9 cellular contexts compared by ENCODE assay signal in genomic region chr7:97064972-97065587, GRCh38. TPM values are rescaled to one million over a fixed set of nuclear protein-coding genes. Genes with fewer than 3 reads are reported as not detected.
DNase-seq lines count a peak whose midpoint lies in the region; ATAC-seq and TF ChIP-seq lines count a peak whose summit lies in the region.
"Had no signal": no experiment of that assay in that cellular context is flagged by ENCODE, and none has a peak within 500 bp of the region (broad histone marks: within the 10 kb centered on the region; RNA-seq: fewer than 3 reads in every experiment).

No MANE protein-coding gene starts in this region.

- no TSS peak for BruUV-seq in PC-3 (replicated peaks; lab: Mats Ljungman, UMichigan)

- POLR2A ChIA-PET in PC-3 (lab: Charles Lee; ENCODE audit: unreplicated experiment), result no interaction called here

- H3K27me3 ChIP-seq in PC-3 (ENCODE audit: low read length), result no peaks in the 10 kb centered on the region
- no peaks in the 10 kb centered on the region for H3K27me3 ChIP-seq in lower lobe of right lung (ENCODE audit: low read depth)

- no peaks in the 10 kb centered on the region for H3K79me2 ChIP-seq in PC-3 (ENCODE audit: low read length)

- peak overlapping the region; percentile 80 for H3K4me2 ChIP-seq in PC-3 (ENCODE audit: low read length)

- peak overlapping the region; percentile 61 for H2AFZ ChIP-seq in PC-3 (ENCODE audit: low read length)

- H3K4me1 ChIP-seq in PC-3 (ENCODE audit: insufficient read depth, low read length) (no peaks in the 10 kb centered on the region), lower lobe of right lung (no peaks in the 10 kb centered on the region)

- CTCF ChIA-PET in PC-3 (lab: Charles Lee), result interaction anchor here (0.5 to 0.6 kb wide), 2 partner anchors 49 to 980 kb away, joined by 4 read pairs; no protein-coding TSS in a partner anchor

- ATAC-seq in GM21717 (IDR thresholded peaks at IDR 0.05; ENCODE audit: unreplicated experiment) (peak; percentile 81), PC-3 (peak; percentile 99), lower lobe of right lung (peak; percentile 62 to 76)

- no peaks in the 10 kb centered on the region for H3K9me2 ChIP-seq in PC-3 (replicated peaks; ENCODE audit: low read length)

- peak; percentile 4 to 19 for DNase-seq in activated CD4-positive, alpha-beta T cell treated with anti-CD3 and anti-CD28 coated beads for 4 hours
- no peak for DNase-seq in activated CD4-positive, alpha-beta T cell treated with anti-CD3 and anti-CD28 coated beads, Interleukin-2, amount 50 U/mL, for 4 hours
- DNase-seq in LHCN-M2 (ENCODE audit: low read depth) (peak; percentile 58), PC-3 (peak; percentile 72), dermis microvascular lymphatic vessel endothelial cell (ENCODE audit: low read depth in 2 of 2) (peak; percentile 36 to 58), lower lobe of right lung (no peak), middle frontal gyrus (ENCODE audit: extremely low spot score, low spot score) (no peak)

- H3K36me3 ChIP-seq in PC-3 (ENCODE audit: low read depth, low read length) (no peaks in the 10 kb centered on the region), lower lobe of right lung (no peaks in the 10 kb centered on the region)

- no peaks in the 10 kb centered on the region for H4K20me1 ChIP-seq in PC-3 (ENCODE audit: low read length)

- no peaks in the 10 kb centered on the region for H3K9me3 ChIP-seq in PC-3 (ENCODE audit: low read length)
- no peaks in the 10 kb centered on the region for H3K9me3 ChIP-seq in lower lobe of right lung

- H3K27ac ChIP-seq in PC-3 (ENCODE audit: low read length) (no peak overlapping the region), lower lobe of right lung (no peak overlapping the region)

- TF ChIP-seq CTCF in PC-3 (conservative IDR thresholded peaks at IDR 0.05; ENCODE audit: low read depth, low read length), result peak; percentile 79
- TF ChIP-seq CTCF in lower lobe of right lung (IDR thresholded peaks at IDR 0.05), result peak; percentile 76

- no peak overlapping the region for H3K9ac ChIP-seq in PC-3 (ENCODE audit: low read length)

- intact Hi-C loops in PC-3 (cut with micrococcal nuclease), result loop anchor here (1.0 kb wide), 1 partner anchor 1149 kb away; no protein-coding TSS in a partner anchor
- intact Hi-C loops in lower lobe of right lung (cut with DNase I), result no loop called here

- peak overlapping the region; percentile 61 for H3K4me3 ChIP-seq in PC-3 (ENCODE audit: low read length)
- no peak overlapping the region for H3K4me3 ChIP-seq in lower lobe of right lung

- H3F3A ChIP-seq in PC-3 (ENCODE audit: low read length, unreplicated experiment), result no peaks in the 10 kb centered on the region

RNA-seq across cellular contexts. Expression of gene DLX5, which starts 40.4 kb away (rescaled TPM):
- 0.13 TPM in 1 of 2 replicates, not detected in the other for total RNA-seq in LHCN-M2 (2014; rRNA removed)
- 0.61 TPM for polyA plus RNA-seq in LHCN-M2 (2012)
- total RNA-seq in PC-3 (2014; rRNA removed), result 0.15 and 0.23 TPM in 2 replicates
- not detected in 2 replicates for total RNA-seq in dermis microvascular lymphatic vessel endothelial cell
- not detected for total RNA-seq in lower lobe of right lung
- total RNA-seq: CD8-positive, alpha-beta memory T cell had no signal
- polyA plus RNA-seq: CD8-positive, alpha-beta memory T cell had no signal

RNA-seq across cellular contexts. Expression of gene SDHAF3, which starts 52.4 kb away (rescaled TPM):
- 23.0 and 34.6 TPM in 2 replicates for total RNA-seq in LHCN-M2 (2014; rRNA removed)
- polyA plus RNA-seq in LHCN-M2 (2012), result 22.2 TPM
- 9.5 and 19.9 TPM in 2 replicates for total RNA-seq in PC-3 (2014; rRNA removed)
- total RNA-seq in dermis microvascular lymphatic vessel endothelial cell, result 1.8 and 2.2 TPM in 2 replicates
- total RNA-seq in lower lobe of right lung, result 12.3 TPM

RNA-seq across cellular contexts. Expression of gene DLX6, which starts 59.7 kb away (rescaled TPM):
- total RNA-seq in LHCN-M2 (2014; rRNA removed) (0.06 TPM in 1 of 2 replicates, not detected in the other), PC-3 (2014; rRNA removed) (not detected in 2 replicates), dermis microvascular lymphatic vessel endothelial cell (not detected in 2 replicates), lower lobe of right lung (not detected)
- 0.11 TPM for polyA plus RNA-seq in LHCN-M2 (2012)
- total RNA-seq: CD8-positive, alpha-beta memory T cell had no signal
- polyA plus RNA-seq: CD8-positive, alpha-beta memory T cell had no signal

Comparison
In these comparisons a context has a peak if more than half of its experiments do, and no peak if none do; other contexts are left out.
1. DNase-seq: peak in activated CD4-positive, alpha-beta T cell treated with anti-CD3 and anti-CD28 coated beads for 4 hours (2 of 2), LHCN-M2 (single experiment), PC-3 (single experiment) and dermis microvascular lymphatic vessel endothelial cell (2 of 2); none in activated CD4-positive, alpha-beta T cell treated with anti-CD3 and anti-CD28 coated beads, Interleukin-2, amount 50 U/mL, for 4 hours (0 of 2), lower lobe of right lung (single experiment) and middle frontal gyrus (single experiment).
2. Peak in every context shown above with its lines, with median percentiles within 50 percentile points of each other: ATAC-seq.